In the genomic region with DNA sequence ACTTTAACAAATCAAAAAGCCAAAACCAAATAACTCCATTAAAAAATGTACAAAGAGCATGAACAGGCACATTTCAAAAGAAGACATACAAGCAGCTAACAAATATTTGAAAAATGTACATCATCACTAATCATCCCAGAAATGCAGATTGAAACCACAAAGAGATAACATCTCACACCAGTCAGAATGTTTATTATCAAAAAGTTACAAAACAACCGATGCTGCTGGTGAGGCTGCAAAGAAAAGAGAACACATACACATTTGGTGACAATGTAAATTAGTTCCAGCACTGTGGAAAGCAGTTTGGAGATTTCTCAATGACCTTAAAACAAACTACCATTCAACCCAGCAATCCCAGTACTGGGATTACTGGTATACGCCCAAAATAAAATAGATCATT, we compare ENCODE assay signal across 29 cellular contexts.
"Had no signal": no experiment of that assay in that cellular context is flagged by ENCODE, and none has a peak within 500 bp of the region (broad histone marks: within the 10 kb centered on the region; RNA-seq: fewer than 3 reads in every experiment).

No MANE protein-coding gene starts in this region.

- DNase-seq: kidney; left colon; left lung; lower lobe of right lung; mammary epithelial cell; midbrain; mucosa of descending colon; naive thymus-derived CD4-positive, alpha-beta T cell; nucleus accumbens; pancreas; posterior cingulate gyrus; retina; right cardiac atrium; stimulated activated CD4-positive, alpha-beta T cell treated with anti-CD3 and anti-CD28 coated beads, Interleukin-12 subunit alpha, Interleukin-12 subunit beta, amount 100 ng/mL, for 4 hours; stimulated activated CD4-positive, alpha-beta T cell treated with anti-CD3 and anti-CD28 coated beads, Interleukin-15, amount 100 ng/mL, for 24 hours; stimulated activated CD4-positive, alpha-beta T cell treated with anti-CD3 and anti-CD28 coated beads, Interleukin-2, amount 100 ng/mL, for 24 hours; stimulated activated CD4-positive, alpha-beta T cell treated with anti-CD3 and anti-CD28 coated beads, Interleukin-4, amount 100 ng/mL, for 1 hour; stimulated activated naive B cell treated with anti-CD40 and anti-IgM and Interleukin-4, amounts not matched to agents 10 μg/mL and 1 μg/mL and 100 μg/mL, for 72 hours; stimulated activated naive CD8-positive, alpha-beta T cell treated with anti-CD3 and anti-CD28 coated beads, Interleukin-15, Interleukin-2, amounts not matched to agents 100 U/mL and 50 U/mL, for 24 hours; stomach; testis; thyroid gland; transverse colon had no signal

- H3K36me3 ChIP-seq: left lung, lower lobe of right lung, pancreas, prostate gland, stomach, thyroid gland, transverse colon, upper lobe of left lung, vagina had no signal

- H3K4me1 ChIP-seq: left lung, lower lobe of right lung, pancreas, prostate gland, stomach, testis, thyroid gland, transverse colon, upper lobe of left lung, vagina had no signal

- ATAC-seq: left colon; left lung; lower lobe of right lung; mucosa of descending colon; naive thymus-derived CD4-positive, alpha-beta T cell; natural killer cell treated with Interleukin-12 subunit alpha and Interleukin-12 subunit beta and Interleukin-15 and Interleukin-18, amount 100 ng/mL, for 72 hours; pancreas; right cardiac atrium; sciatic nerve; stimulated activated naive B cell treated with anti-CD40 and anti-IgM and Interleukin-4, amounts not matched to agents 10 μg/mL and 1 μg/mL and 100 μg/mL, for 72 hours; stimulated activated naive CD8-positive, alpha-beta T cell treated with anti-CD3 and anti-CD28 coated beads, Interleukin-15, Interleukin-2, amounts not matched to agents 100 U/mL and 50 U/mL, for 24 hours had no signal

- H3K9me3 ChIP-seq: lower lobe of right lung, pancreas, prostate gland, testis, thyroid gland, transverse colon, upper lobe of left lung, vagina had no signal

- H3K27ac ChIP-seq: left lung, lower lobe of right lung, pancreas, prostate gland, skin epidermis, stomach, testis, thyroid gland, transverse colon, upper lobe of left lung, vagina had no signal

- H3K4me3 ChIP-seq: left lung, lower lobe of right lung, mucosa of descending colon, pancreas, prostate gland, skin epidermis, stomach, testis, thyroid gland, transverse colon, upper lobe of left lung, vagina had no signal

- H3K27me3 ChIP-seq: left lung, pancreas, stomach, testis, thyroid gland, transverse colon, upper lobe of left lung, vagina had no signal
